ENCODE assay signal across 20 cellular contexts in genomic region chr4:139324620-139325019, GRCh38. TPM values are rescaled to one million over a fixed set of nuclear protein-coding genes. Genes with fewer than 3 reads are reported as not detected.
DNase-seq lines count a peak whose midpoint lies in the region; ATAC-seq and TF ChIP-seq lines count a peak whose summit lies in the region.
"Had no signal": no experiment of that assay in that cellular context is flagged by ENCODE, and none has a peak within 500 bp of the region (broad histone marks: within the 10 kb centered on the region; RNA-seq: fewer than 3 reads in every experiment).

No MANE protein-coding gene starts in this region.

- peaks cover 7% of the 10 kb centered on the region for H3K79me2 ChIP-seq in trophoblast cell (ENCODE audit: control insufficient read depth, insufficient read depth, low read length, poor library complexity)

- no CpG with 5 or more reads among the region's 6 CpGs for WGBS in trophoblast cell (ENCODE audit: extremely low coverage, insufficient coverage, insufficient read length)
- WGBS in prostate gland = 70% methylated on average over 6 of the region's 6 CpGs

- H3K18ac ChIP-seq in trophoblast cell (ENCODE audit: low read length) = no peak overlapping the region

- H3K9me3 ChIP-seq in HUES48 (ENCODE audit: control insufficient read depth, insufficient read depth, low read length) (no peaks in the 10 kb centered on the region), trophoblast cell (ENCODE audit: insufficient read depth, low read depth, low read length) (no peaks in the 10 kb centered on the region), prostate gland (no peaks in the 10 kb centered on the region)
- H3K9me3 ChIP-seq: BE2C had no signal

- H4K8ac ChIP-seq in trophoblast cell (ENCODE audit: low read depth, low read length) = no peak overlapping the region

- no peak overlapping the region for H3K27ac Mint-ChIP-seq in activated CD4-positive, alpha-beta T cell treated with anti-CD3 and anti-CD28 coated beads, Interleukin-2, amount 10 ng/mL, durations not matched to agents 24 days and 14 days
- H3K27ac Mint-ChIP-seq in chondrocyte (ENCODE audit: unreplicated experiment) = peak overlapping the region; percentile 86

- H3K36me3 ChIP-seq in HUES48 (ENCODE audit: control insufficient read depth, insufficient read depth, low read length) (no peaks in the 10 kb centered on the region; the same call in 1 of the 2 replicates), trophoblast cell (ENCODE audit: control insufficient read depth in 1 of 2, insufficient read depth in 2 of 2, low read length in 2 of 2) (peaks cover 0 to 4% of the 10 kb centered on the region in 2 experiments), prostate gland (no peaks in the 10 kb centered on the region)

- H3K79me1 ChIP-seq in trophoblast cell (ENCODE audit: low read length) = no peaks in the 10 kb centered on the region

- TF ChIP-seq CTCF in chondrocyte (IDR thresholded peaks at IDR 0.05) (no peak), prostate gland (IDR thresholded peaks at IDR 0.05) (no peak)

- H3K27ac ChIP-seq in HUES48 (ENCODE audit: low read depth, low read length) = peak overlapping the region; percentile 55
- H3K27ac ChIP-seq in trophoblast cell (ENCODE audit: low read depth, low read length) = no peak overlapping the region
- H3K27ac ChIP-seq in prostate gland = no peak overlapping the region
- H3K27ac ChIP-seq: PC-9, RWPE1 had no signal

- H3K23ac ChIP-seq in trophoblast cell (ENCODE audit: low read length) = no peak overlapping the region

- no peak overlapping the region for H3K4me3 Mint-ChIP-seq in activated CD4-positive, alpha-beta T cell treated with anti-CD3 and anti-CD28 coated beads, Interleukin-2, amount 10 ng/mL, durations not matched to agents 24 days and 14 days
- no peak overlapping the region for H3K4me3 Mint-ChIP-seq in chondrocyte (ENCODE audit: unreplicated experiment)
- H3K4me3 Mint-ChIP-seq: CD4-positive, alpha-beta memory T cell; HFFc6 had no signal

- H3K36me3 Mint-ChIP-seq in activated CD4-positive, alpha-beta T cell treated with anti-CD3 and anti-CD28 coated beads, Interleukin-2, amount 10 ng/mL, durations not matched to agents 24 days and 14 days (ENCODE audit: low read depth) = peaks cover 48% of the 10 kb centered on the region
- H3K36me3 Mint-ChIP-seq in chondrocyte (ENCODE audit: low read depth) = peaks cover 3% of the 10 kb centered on the region

- H3K4me1 Mint-ChIP-seq in activated CD4-positive, alpha-beta T cell treated with anti-CD3 and anti-CD28 coated beads, Interleukin-2, amount 10 ng/mL, durations not matched to agents 24 days and 14 days = peaks cover 31% of the 10 kb centered on the region
- peaks cover 43% of the 10 kb centered on the region for H3K4me1 Mint-ChIP-seq in chondrocyte (ENCODE audit: low read depth)

- peak overlapping the region; percentile 36 for H3K4ac ChIP-seq in trophoblast cell (ENCODE audit: low read depth, low read length)

- no peaks in the 10 kb centered on the region for H3K27me3 Mint-ChIP-seq in activated CD4-positive, alpha-beta T cell treated with anti-CD3 and anti-CD28 coated beads, Interleukin-2, amount 10 ng/mL, durations not matched to agents 24 days and 14 days
- no peaks in the 10 kb centered on the region for H3K27me3 Mint-ChIP-seq in chondrocyte (ENCODE audit: low read depth)
- H3K27me3 Mint-ChIP-seq: CD4-positive, alpha-beta memory T cell had no signal

- no peak for ATAC-seq in stimulated activated naive CD8-positive, alpha-beta T cell treated with anti-CD3 and anti-CD28 coated beads, Interleukin-15, Interleukin-2, amounts not matched to agents 100 U/mL and 50 U/mL, for 24 hours

- H3K9me3 Mint-ChIP-seq in activated CD4-positive, alpha-beta T cell treated with anti-CD3 and anti-CD28 coated beads, Interleukin-2, amount 10 ng/mL, durations not matched to agents 24 days and 14 days = peaks cover 2% of the 10 kb centered on the region
- peaks cover 3% of the 10 kb centered on the region for H3K9me3 Mint-ChIP-seq in chondrocyte (ENCODE audit: low read depth)

- H2AFZ ChIP-seq in trophoblast cell (ENCODE audit: insufficient read depth, low read length, poor library complexity) = no peak overlapping the region
- H2AFZ ChIP-seq: PC-9 had no signal

- H2AK5ac ChIP-seq in trophoblast cell (ENCODE audit: low read length) = no peak overlapping the region

- H3K4me3 ChIP-seq in HUES48 (ENCODE audit: low read depth, low read length) (0 out of 2 replicates have a peak overlapping the region, but pooled peaks have one; percentile 29), trophoblast cell (ENCODE audit: low read depth, low read length) (no peak overlapping the region), prostate gland (no peak overlapping the region)
- H3K4me3 ChIP-seq: PC-9 had no signal

- H2BK12ac ChIP-seq in trophoblast cell (ENCODE audit: low read length) = no peak overlapping the region

- H2BK5ac ChIP-seq in trophoblast cell (ENCODE audit: low read depth, low read length, poor library complexity) = no peak overlapping the region

- H3K27me3 ChIP-seq in HUES48 (ENCODE audit: control insufficient read depth, insufficient read depth, low read length) = no peaks in the 10 kb centered on the region
- no peaks in the 10 kb centered on the region for H3K27me3 ChIP-seq in trophoblast cell (ENCODE audit: insufficient read depth, low read length)
- no peaks in the 10 kb centered on the region for H3K27me3 ChIP-seq in prostate gland (replicated peaks; ENCODE audit: insufficient read depth)
- H3K27me3 ChIP-seq: BE2C had no signal

- peak; percentile 42 for DNase-seq in activated CD4-positive, alpha-beta T cell treated with anti-CD3 and anti-CD28 coated beads, Interleukin-2, amount 10 ng/mL, durations not matched to agents 24 days and 14 days
- no peak for DNase-seq in activated CD4-positive, alpha-beta T cell treated with anti-CD3 and anti-CD28 coated beads for 4 hours
- DNase-seq in chondrocyte (ENCODE audit: low spot score) (no peak), trophoblast cell (no peak), prostate gland (ENCODE audit: low spot score) (no peak), DMS153 (lab: John Stamatoyannopoulos, UW) (no peak)
- no peak for DNase-seq in stimulated activated naive CD8-positive, alpha-beta T cell treated with anti-CD3 and anti-CD28 coated beads, Interleukin-15, Interleukin-2, amounts not matched to agents 100 U/mL and 50 U/mL, for 24 hours
- DNase-seq: BE2C; CD4-positive, alpha-beta memory T cell; GF-D8; HFFc6; IMR-90; NCI-H1417 treated with DMSO at 0.1 percent for 48 hours; NCI-H187 treated with DMSO at 0.1 percent for 48 hours; NCI-H2227 treated with DMSO at 0.1 percent for 48 hours; NCI-H524; PC-9; SIG-M5 had no signal

- intact Hi-C loops in activated CD4-positive, alpha-beta T cell treated with anti-CD3 and anti-CD28 coated beads, Interleukin-2, amount 10 ng/mL, durations not matched to agents 24 days and 14 days (cut with micrococcal nuclease) = no loop called here
- intact Hi-C loops in prostate gland (cut with DNase I) = no loop called here

- H2BK120ac ChIP-seq in trophoblast cell (ENCODE audit: insufficient read depth, low read length, poor library complexity) = no peak overlapping the region

- H3K4me1 ChIP-seq in HUES48 (ENCODE audit: control insufficient read depth, insufficient read depth, low read length) (peaks cover 28% of the 10 kb centered on the region), trophoblast cell (ENCODE audit: control insufficient read depth in 1 of 2, insufficient read depth in 2 of 2, low read length in 2 of 2) (no peaks in the 10 kb centered on the region), prostate gland (replicated peaks) (no peaks in the 10 kb centered on the region)
- H3K4me1 ChIP-seq: BE2C had no signal

- H4K91ac ChIP-seq in trophoblast cell (ENCODE audit: low read depth, low read length) = no peak overlapping the region

- no peak for TF ChIP-seq POLR2A in prostate gland (IDR thresholded peaks at IDR 0.05)

- H3K9ac ChIP-seq in HUES48 (ENCODE audit: low read depth, low read length) (no peak overlapping the region), trophoblast cell (ENCODE audit: low read length) (no peak overlapping the region)

- no peak overlapping the region for H3K4me2 ChIP-seq in trophoblast cell (ENCODE audit: low read length)
- H3K4me2 ChIP-seq: PC-9 had no signal

- H4K12ac ChIP-seq in trophoblast cell (ENCODE audit: low read depth, low read length) = no peak overlapping the region

- H3K14ac ChIP-seq in trophoblast cell (ENCODE audit: low read length) = no peak overlapping the region

RNA-seq across cellular contexts. Expression of gene NDUFC1, which starts 22.3 kb away (rescaled TPM):
- total RNA-seq in activated CD4-positive, alpha-beta T cell treated with anti-CD3 and anti-CD28 coated beads, Interleukin-2, amount 10 ng/mL, durations not matched to agents 24 days and 14 days = 53.5 and 56.5 TPM in 2 replicates
- total RNA-seq in chondrocyte = 37.5 to 50.2 TPM (median 43.0 TPM) in 3 replicates
- 108 and 115 TPM in 2 replicates for polyA plus RNA-seq in trophoblast cell (2013)
- 10 to 100 TPM; 80.2 to 85.9 TPM for total RNA-seq in prostate gland

RNA-seq across cellular contexts. Expression of gene NAA15, which starts 23.3 kb away (rescaled TPM):
- 114 and 115 TPM in 2 replicates for total RNA-seq in activated CD4-positive, alpha-beta T cell treated with anti-CD3 and anti-CD28 coated beads, Interleukin-2, amount 10 ng/mL, durations not matched to agents 24 days and 14 days
- 35.3 to 44.1 TPM (median 35.5 TPM) in 3 replicates for total RNA-seq in chondrocyte
- polyA plus RNA-seq in trophoblast cell (2013) = 22.1 and 23.3 TPM in 2 replicates
- total RNA-seq in prostate gland = 10 to 100 TPM; 19.3 to 22.9 TPM

RNA-seq across cellular contexts. Expression of gene MGARP, which starts 44.6 kb away (rescaled TPM):
- 0.14 and 0.21 TPM in 2 replicates for total RNA-seq in activated CD4-positive, alpha-beta T cell treated with anti-CD3 and anti-CD28 coated beads, Interleukin-2, amount 10 ng/mL, durations not matched to agents 24 days and 14 days
- total RNA-seq in chondrocyte = 2.6 to 3.5 TPM (median 3.4 TPM) in 3 replicates
- 0.06 and 0.14 TPM in 2 replicates for polyA plus RNA-seq in trophoblast cell (2013)
- 1 to 10 TPM in 1 of 2 donors, under 1 TPM in 1; 0.73 to 3.7 TPM for total RNA-seq in prostate gland
- total RNA-seq: PC-9 had no signal
